9 cellular contexts compared by ENCODE assay signal in genomic region chr11:76700177-76701100, GRCh38. TPM values are rescaled to one million over a fixed set of nuclear protein-coding genes. Genes with fewer than 3 reads are reported as not detected.
DNase-seq lines count a peak whose midpoint lies in the region; ATAC-seq, FAIRE-seq and TF ChIP-seq lines count a peak whose summit lies in the region.
"Had no signal": no experiment of that assay in that cellular context is flagged by ENCODE, and none has a peak within 500 bp of the region (broad histone marks: within the 10 kb centered on the region; RNA-seq: fewer than 3 reads in every experiment).

No MANE protein-coding gene starts in this region.

- DNase-seq in COLO829 (ENCODE audit: low spot score) (peak; percentile 33), NCI-H82 (lab: John Stamatoyannopoulos, UW) (peak; percentile 84), omental fat pad (ENCODE audit: low spot score) (no peak), small intestine (no peak), tibial artery (no peak)

- no peaks in the 10 kb centered on the region for H3K36me3 ChIP-seq in small intestine (ENCODE audit: control insufficient read depth in 2 of 2, insufficient read depth in 2 of 2, low read length in 2 of 2)
- no peaks in the 10 kb centered on the region for H3K36me3 ChIP-seq in tibial artery
- H3K36me3 ChIP-seq: ovary had no signal

- 60 to 79% (median 71%) methylated on average over 16 of the region's 16 CpGs for WGBS in small intestine, 3 donors

- no peak overlapping the region for H3K4me3 ChIP-seq in small intestine (ENCODE audit: low read depth in 1 of 2, low read length in 2 of 2)
- no peak overlapping the region for H3K4me3 ChIP-seq in tibial artery
- H3K4me3 ChIP-seq: ovary had no signal

- intact Hi-C loops in tibial artery (cut with DNase I; ENCODE audit: low total_unique reads), result no loop called here

- H3K27ac ChIP-seq in small intestine (ENCODE audit: low read depth in 1 of 2, low read length in 1 of 2) (peak overlapping the region in 1 of 2 donors; percentile 41), tibial artery (no peak overlapping the region)
- H3K27ac ChIP-seq: ovary had no signal

- H3K27me3 ChIP-seq in small intestine (ENCODE audit: control insufficient read depth in 2 of 2, insufficient read depth in 2 of 2, low read length in 2 of 2) (no peaks in the 10 kb centered on the region), tibial artery (no peaks in the 10 kb centered on the region)
- H3K27me3 ChIP-seq: ovary had no signal

- TF ChIP-seq CTCF in omental fat pad (IDR thresholded peaks at IDR 0.05), result no peak
- TF ChIP-seq CTCF in tibial artery (IDR thresholded peaks at IDR 0.05), result no peak

- peak; percentile 46 for ATAC-seq in omental fat pad (ENCODE audit: low FRiP score)
- ATAC-seq in GM18873 (IDR thresholded peaks at IDR 0.05; ENCODE audit: low FRiP score, unreplicated experiment), result no peak
- no peak for ATAC-seq in HG03342 (IDR thresholded peaks at IDR 0.05; ENCODE audit: unreplicated experiment)

- FAIRE-seq in endometrium (lab: Jason Lieb, UNC) (peak; percentile 70), small intestine (lab: Jason Lieb, UNC) (no peak)

- H3K4me1 ChIP-seq in small intestine (ENCODE audit: control insufficient read depth in 2 of 2, insufficient read depth in 1 of 2, low read depth in 1 of 2, low read length in 1 of 2), result no peaks in the 10 kb centered on the region
- H3K4me1 ChIP-seq in tibial artery, result no peaks in the 10 kb centered on the region

- no peaks in the 10 kb centered on the region for H3K9me3 ChIP-seq in small intestine (ENCODE audit: control insufficient read depth, low read depth)
- H3K9me3 ChIP-seq in tibial artery, result no peaks in the 10 kb centered on the region
- H3K9me3 ChIP-seq: ovary had no signal

RNA-seq across cellular contexts. Expression of gene LRRC32, which starts 29.9 kb away (rescaled TPM):
- 100 to 1,000 TPM in 1 of 4 donors, 10 to 100 TPM in 3; 18.7 to 222 (median 68.7) TPM for total RNA-seq in omental fat pad
- polyA plus RNA-seq in small intestine, result 10 to 100 TPM in 1 of 3 donors, 1 to 10 TPM in 2; 2.2 to 44.7 (median 4.1) TPM

Comparison
In these comparisons a context has a peak if more than half of its experiments do, and no peak if none do; other contexts are left out.
1. DNase-seq: peak in COLO829 (single experiment) and NCI-H82 (single experiment); none in omental fat pad (single experiment), small intestine (single experiment) and tibial artery (0 of 2).